Comparison of ENCODE assay signal across 34 cellular contexts in the genomic region with DNA sequence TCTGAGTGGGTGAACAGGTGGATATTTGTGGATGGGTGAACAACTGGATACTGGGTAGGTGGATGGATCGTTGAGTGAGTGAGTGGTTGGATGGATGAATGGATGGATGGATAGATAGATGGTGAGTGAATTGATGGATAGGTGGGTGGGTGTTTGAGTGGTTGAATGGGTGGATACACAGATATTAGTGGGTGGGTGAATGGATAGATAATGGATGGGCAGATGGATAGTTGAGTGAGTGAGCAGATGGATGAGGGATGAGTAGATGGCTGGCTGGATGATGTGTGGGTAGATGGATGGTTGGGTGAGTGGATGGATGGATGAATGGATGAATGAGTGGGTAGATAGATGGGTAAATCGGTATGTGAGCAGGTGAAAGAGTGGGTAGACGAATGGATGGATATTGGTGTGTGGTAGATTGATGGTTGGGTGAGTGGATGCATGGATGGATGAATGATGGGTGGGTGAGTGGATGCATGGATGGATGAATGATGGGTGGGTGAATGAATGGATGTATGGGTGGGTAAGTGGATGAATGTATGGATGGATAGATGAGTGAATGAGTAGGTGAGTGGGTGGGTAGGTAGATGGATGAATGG.
"Had no signal": no experiment of that assay in that cellular context is flagged by ENCODE, and none has a peak within 500 bp of the region (broad histone marks: within the 10 kb centered on the region; RNA-seq: fewer than 3 reads in every experiment).

No MANE protein-coding gene starts in this region.

- H3K36me3 ChIP-seq: MG63 had no signal

- H3K4me3 ChIP-seq: MG63 had no signal

- DNase-seq: Karpas-422, Kasumi-1, MG63, MM.1S, MV-4-11, NCI-H1048, NCI-H1092, NCI-H1092 treated with DMSO at 0.1 percent for 48 hours, NCI-H1105, NCI-H1417, NCI-H1417 treated with DMSO at 0.1 percent for 48 hours, NCI-H1436, NCI-H1436 treated with DMSO at 0.1 percent for 48 hours, NCI-H146, NCI-H1694, NCI-H1694 treated with DMSO at 0.1 percent for 48 hours, NCI-H187, NCI-H187 treated with DMSO at 0.1 percent for 48 hours, NCI-H1930, NCI-H2029, NCI-H2029 treated with DMSO at 0.1 percent for 48 hours, NCI-H2081, NCI-H2081 treated with DMSO at 0.1 percent for 48 hours, NCI-H2107, NCI-H2171, NCI-H2171 treated with DMSO at 0.1 percent for 48 hours, NCI-H2227 treated with DMSO at 0.1 percent for 48 hours, NCI-H226, NCI-H345, NCI-H446, NCI-H446 treated with DMSO at 0.1 percent for 48 hours, NCI-H510A, NCI-H510A treated with DMSO at 0.1 percent for 48 hours, NCI-H524 had no signal

- H3K9me3 ChIP-seq: MG63 had no signal

- H3K27me3 ChIP-seq: MG63 had no signal
